In the genomic region with DNA sequence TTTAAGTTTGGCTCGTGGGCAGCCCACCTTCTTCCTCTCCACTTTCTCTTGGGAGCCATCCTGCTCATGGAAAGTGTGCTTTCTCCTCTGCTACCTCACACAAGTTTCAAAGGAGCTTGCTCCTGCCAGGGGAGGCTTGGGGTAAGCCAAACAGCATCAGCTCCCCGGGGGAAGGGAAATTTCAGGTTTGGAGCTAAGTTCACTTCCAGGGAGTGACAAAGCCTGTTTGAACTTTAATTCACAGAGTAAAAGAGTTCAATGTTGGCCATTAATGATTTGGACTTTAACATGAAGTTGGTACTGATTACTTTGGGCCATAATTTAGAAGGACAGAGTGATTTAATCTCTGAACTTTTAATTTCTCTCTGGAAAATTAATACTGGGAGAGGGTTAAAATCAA, we compare ENCODE assay signal across 22 cellular contexts.
"Had no signal": no experiment of that assay in that cellular context is flagged by ENCODE, and none has a peak within 500 bp of the region (broad histone marks: within the 10 kb centered on the region; RNA-seq: fewer than 3 reads in every experiment).

No MANE protein-coding gene starts in this region.

- H3K36me3 ChIP-seq: SJSA1 had no signal

- H3K9ac ChIP-seq: KMS-11 had no signal

- H3K9me3 ChIP-seq: SJSA1 had no signal

- FAIRE-seq: HTR-8/SVneo, RCC 7860 had no signal

- H3K27ac ChIP-seq: HL-60, KMS-11, SJSA1, SK-N-MC had no signal

- H3K4me3 ChIP-seq: SJSA1, SK-N-MC had no signal

- H3K27me3 ChIP-seq: SJSA1 had no signal

- H3K4me2 ChIP-seq: KMS-11 had no signal

- DNase-seq: Kasumi-1, NCI-H1092, NCI-H1105 treated with DMSO at 0.1 percent for 48 hours, NCI-H1417 treated with DMSO at 0.1 percent for 48 hours, NCI-H146, NCI-H1694 treated with DMSO at 0.1 percent for 48 hours, NCI-H1930, NCI-H2081, NCI-H2107, NCI-H2227 treated with DMSO at 0.1 percent for 48 hours, NCI-H524, NCI-H526 treated with DMSO at 0.1 percent for 48 hours, NCI-H748 treated with DMSO at 0.1 percent for 48 hours, Right ventricle myocardium superior, RPMI8226, SIG-M5 had no signal
